Comparison of ENCODE assay signal across 1 cellular context in genomic region chr9:122125158-122125890, GRCh38.
A peak's percentile ranks its signal among the peaks of the same experiment; 100 is the strongest.
TF ChIP-seq lines count a peak whose summit lies in the region.

No MANE protein-coding gene starts in this region.

TF ChIP-seq in HepG2, 621 proteins besides CTCF, POLR2A, EP300 and RAD21 (continued from another document and continues in another):
- TF ChIP-seq DDIT3 (CRISPR knock-in tag; IDR thresholded peaks at IDR 0.05), result no peak
- no peak for TF ChIP-seq ZNF253 (CRISPR knock-in tag; IDR thresholded peaks at IDR 0.05; ENCODE audit: borderline replicate concordance)
- TF ChIP-seq ZNF556 (CRISPR knock-in tag; IDR thresholded peaks at IDR 0.05; ENCODE audit: borderline replicate concordance), result no peak
- TF ChIP-seq PHB2 (IDR thresholded peaks at IDR 0.05; ENCODE audit: partially characterized antibody), result no peak
- TF ChIP-seq ZNF225 (CRISPR knock-in tag; IDR thresholded peaks at IDR 0.05), result no peak
- no peak for TF ChIP-seq SALL2 (CRISPR knock-in tag; IDR thresholded peaks at IDR 0.05)
- TF ChIP-seq TEF (CRISPR knock-in tag; IDR thresholded peaks at IDR 0.05), result no peak
- no peak for TF ChIP-seq MXD1 (CRISPR knock-in tag; IDR thresholded peaks at IDR 0.05)
- TF ChIP-seq ZBTB7B (CRISPR knock-in tag; IDR thresholded peaks at IDR 0.05), result no peak
- TF ChIP-seq CENPX (CRISPR knock-in tag; IDR thresholded peaks at IDR 0.05), result no peak
- TF ChIP-seq KMT2B (CRISPR knock-in tag; IDR thresholded peaks at IDR 0.05), result no peak
- TF ChIP-seq PAXIP1 (CRISPR knock-in tag; conservative IDR thresholded peaks at IDR 0.05), result no peak
- TF ChIP-seq, protein P1, sequence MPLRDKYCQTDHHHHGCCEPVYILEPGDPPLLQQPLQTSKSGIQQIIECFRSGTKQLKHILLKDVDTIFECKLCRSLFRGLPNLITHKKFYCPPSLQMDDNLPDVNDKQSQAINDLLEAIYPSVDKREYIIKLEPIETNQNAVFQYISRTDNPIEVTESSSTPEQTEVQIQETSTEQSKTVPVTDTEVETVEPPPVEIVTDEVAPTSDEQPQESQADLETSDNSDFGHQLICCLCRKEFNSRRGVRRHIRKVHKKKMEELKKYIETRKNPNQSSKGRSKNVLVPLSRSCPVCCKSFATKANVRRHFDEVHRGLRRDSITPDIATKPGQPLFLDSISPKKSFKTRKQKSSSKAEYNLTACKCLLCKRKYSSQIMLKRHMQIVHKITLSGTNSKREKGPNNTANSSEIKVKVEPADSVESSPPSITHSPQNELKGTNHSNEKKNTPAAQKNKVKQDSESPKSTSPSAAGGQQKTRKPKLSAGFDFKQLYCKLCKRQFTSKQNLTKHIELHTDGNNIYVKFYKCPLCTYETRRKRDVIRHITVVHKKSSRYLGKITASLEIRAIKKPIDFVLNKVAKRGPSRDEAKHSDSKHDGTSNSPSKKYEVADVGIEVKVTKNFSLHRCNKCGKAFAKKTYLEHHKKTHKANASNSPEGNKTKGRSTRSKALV (CRISPR knock-in tag; IDR thresholded peaks at IDR 0.05), result no peak
- no peak for TF ChIP-seq PAX8 (CRISPR knock-in tag; IDR thresholded peaks at IDR 0.05; ENCODE audit: borderline replicate concordance)
- TF ChIP-seq ZNF292 (CRISPR knock-in tag; IDR thresholded peaks at IDR 0.05; ENCODE audit: borderline replicate concordance, low read depth), result no peak
- TF ChIP-seq, protein P2, sequence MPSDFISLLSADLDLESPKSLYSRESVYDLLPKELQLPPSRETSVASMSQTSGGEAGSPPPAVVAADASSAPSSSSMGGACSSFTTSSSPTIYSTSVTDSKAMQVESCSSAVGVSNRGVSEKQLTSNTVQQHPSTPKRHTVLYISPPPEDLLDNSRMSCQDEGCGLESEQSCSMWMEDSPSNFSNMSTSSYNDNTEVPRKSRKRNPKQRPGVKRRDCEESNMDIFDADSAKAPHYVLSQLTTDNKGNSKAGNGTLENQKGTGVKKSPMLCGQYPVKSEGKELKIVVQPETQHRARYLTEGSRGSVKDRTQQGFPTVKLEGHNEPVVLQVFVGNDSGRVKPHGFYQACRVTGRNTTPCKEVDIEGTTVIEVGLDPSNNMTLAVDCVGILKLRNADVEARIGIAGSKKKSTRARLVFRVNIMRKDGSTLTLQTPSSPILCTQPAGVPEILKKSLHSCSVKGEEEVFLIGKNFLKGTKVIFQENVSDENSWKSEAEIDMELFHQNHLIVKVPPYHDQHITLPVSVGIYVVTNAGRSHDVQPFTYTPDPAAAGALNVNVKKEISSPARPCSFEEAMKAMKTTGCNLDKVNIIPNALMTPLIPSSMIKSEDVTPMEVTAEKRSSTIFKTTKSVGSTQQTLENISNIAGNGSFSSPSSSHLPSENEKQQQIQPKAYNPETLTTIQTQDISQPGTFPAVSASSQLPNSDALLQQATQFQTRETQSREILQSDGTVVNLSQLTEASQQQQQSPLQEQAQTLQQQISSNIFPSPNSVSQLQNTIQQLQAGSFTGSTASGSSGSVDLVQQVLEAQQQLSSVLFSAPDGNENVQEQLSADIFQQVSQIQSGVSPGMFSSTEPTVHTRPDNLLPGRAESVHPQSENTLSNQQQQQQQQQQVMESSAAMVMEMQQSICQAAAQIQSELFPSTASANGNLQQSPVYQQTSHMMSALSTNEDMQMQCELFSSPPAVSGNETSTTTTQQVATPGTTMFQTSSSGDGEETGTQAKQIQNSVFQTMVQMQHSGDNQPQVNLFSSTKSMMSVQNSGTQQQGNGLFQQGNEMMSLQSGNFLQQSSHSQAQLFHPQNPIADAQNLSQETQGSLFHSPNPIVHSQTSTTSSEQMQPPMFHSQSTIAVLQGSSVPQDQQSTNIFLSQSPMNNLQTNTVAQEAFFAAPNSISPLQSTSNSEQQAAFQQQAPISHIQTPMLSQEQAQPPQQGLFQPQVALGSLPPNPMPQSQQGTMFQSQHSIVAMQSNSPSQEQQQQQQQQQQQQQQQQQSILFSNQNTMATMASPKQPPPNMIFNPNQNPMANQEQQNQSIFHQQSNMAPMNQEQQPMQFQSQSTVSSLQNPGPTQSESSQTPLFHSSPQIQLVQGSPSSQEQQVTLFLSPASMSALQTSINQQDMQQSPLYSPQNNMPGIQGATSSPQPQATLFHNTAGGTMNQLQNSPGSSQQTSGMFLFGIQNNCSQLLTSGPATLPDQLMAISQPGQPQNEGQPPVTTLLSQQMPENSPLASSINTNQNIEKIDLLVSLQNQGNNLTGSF (CRISPR knock-in tag; IDR thresholded peaks at IDR 0.05), result no peak
- TF ChIP-seq ZFP36L2 (CRISPR knock-in tag; IDR thresholded peaks at IDR 0.05), result no peak
- TF ChIP-seq, protein P3, sequence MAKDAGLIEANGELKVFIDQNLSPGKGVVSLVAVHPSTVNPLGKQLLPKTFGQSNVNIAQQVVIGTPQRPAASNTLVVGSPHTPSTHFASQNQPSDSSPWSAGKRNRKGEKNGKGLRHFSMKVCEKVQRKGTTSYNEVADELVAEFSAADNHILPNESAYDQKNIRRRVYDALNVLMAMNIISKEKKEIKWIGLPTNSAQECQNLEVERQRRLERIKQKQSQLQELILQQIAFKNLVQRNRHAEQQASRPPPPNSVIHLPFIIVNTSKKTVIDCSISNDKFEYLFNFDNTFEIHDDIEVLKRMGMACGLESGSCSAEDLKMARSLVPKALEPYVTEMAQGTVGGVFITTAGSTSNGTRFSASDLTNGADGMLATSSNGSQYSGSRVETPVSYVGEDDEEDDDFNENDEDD (CRISPR knock-in tag; IDR thresholded peaks at IDR 0.05; ENCODE audit: borderline replicate concordance), result no peak
- TF ChIP-seq, protein P4, sequence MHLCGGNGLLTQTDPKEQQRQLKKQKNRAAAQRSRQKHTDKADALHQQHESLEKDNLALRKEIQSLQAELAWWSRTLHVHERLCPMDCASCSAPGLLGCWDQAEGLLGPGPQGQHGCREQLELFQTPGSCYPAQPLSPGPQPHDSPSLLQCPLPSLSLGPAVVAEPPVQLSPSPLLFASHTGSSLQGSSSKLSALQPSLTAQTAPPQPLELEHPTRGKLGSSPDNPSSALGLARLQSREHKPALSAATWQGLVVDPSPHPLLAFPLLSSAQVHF (CRISPR knock-in tag; IDR thresholded peaks at IDR 0.05), result no peak
- no peak for TF ChIP-seq SNAI1 (CRISPR knock-in tag; IDR thresholded peaks at IDR 0.05; ENCODE audit: borderline replicate concordance)
- TF ChIP-seq TGIF2 (CRISPR knock-in tag; IDR thresholded peaks at IDR 0.05), result 0 out of 2 replicates have a peak, but pooled peaks have one; percentile 22
- peak; percentile 49; the same call in 1 of the 2 replicates for TF ChIP-seq ZNF232 (CRISPR knock-in tag; IDR thresholded peaks at IDR 0.05; ENCODE audit: borderline replicate concordance)
- TF ChIP-seq ZBED4 (CRISPR knock-in tag; IDR thresholded peaks at IDR 0.05; ENCODE audit: borderline replicate concordance), result no peak
- peak; percentile 30 for TF ChIP-seq U2AF1 (optimal IDR thresholded peaks at IDR 0.05; ENCODE audit: low read depth, low read length)
- no peak for TF ChIP-seq HOMEZ (CRISPR knock-in tag; IDR thresholded peaks at IDR 0.05; ENCODE audit: low read depth)
- no peak for TF ChIP-seq ZSCAN20 (CRISPR knock-in tag; IDR thresholded peaks at IDR 0.05; ENCODE audit: borderline replicate concordance)
